Comparison of ENCODE assay signal across 9 cellular contexts in genomic region chr22:20258584-20259335, GRCh38. TPM values are rescaled to one million over a fixed set of nuclear protein-coding genes. Genes with fewer than 3 reads are reported as not detected.
DNase-seq lines count a peak whose midpoint lies in the region; ATAC-seq and TF ChIP-seq lines count a peak whose summit lies in the region.
"Had no signal": no experiment of that assay in that cellular context is flagged by ENCODE, and none has a peak within 500 bp of the region (broad histone marks: within the 10 kb centered on the region; RNA-seq: fewer than 3 reads in every experiment).

No MANE protein-coding gene starts in this region.

- H3K9me3 ChIP-seq in AG04450 (ENCODE audit: control insufficient read depth, insufficient read depth, low read length) (no peaks in the 10 kb centered on the region; the same call in 1 of the 2 replicates), T-helper 17 cell (ENCODE audit: control insufficient read depth, low read length, poor library complexity, severe bottlenecking) (no peaks in the 10 kb centered on the region)

- intact Hi-C loops in Right ventricle myocardium inferior (cut with DNase I) = no loop called here

- H3K36me3 Mint-ChIP-seq in T-helper 17 cell (ENCODE audit: low read depth) = no peaks in the 10 kb centered on the region

- ATAC-seq in T-helper 17 cell (no peak), GM21528 (IDR thresholded peaks at IDR 0.05; ENCODE audit: low FRiP score, unreplicated experiment) (no peak), Right ventricle myocardium inferior (no peak)

- H3K4me3 ChIP-seq in AG04450 (ENCODE audit: low read depth, low read length) (no peak overlapping the region), GM12865 (ENCODE audit: low read depth, low read length) (no peak overlapping the region), fibroblast of pulmonary artery (replicated peaks; ENCODE audit: low read depth, low read length) (no peak overlapping the region)

- POLR2A ChIA-PET in AG04450 (lab: Yijun Ruan, JAX) = no interaction called here

- H3K4me1 Mint-ChIP-seq in T-helper 17 cell = peaks cover 9% of the 10 kb centered on the region

- CTCF ChIA-PET in AG04450 (lab: Charles Lee) = interaction anchor here (0.5 kb wide), 1 partner anchor 30 kb away, joined by 4 read pairs; no protein-coding TSS in a partner anchor

- H3K4me3 Mint-ChIP-seq in T-helper 17 cell = no peak overlapping the region

- H3K27ac Mint-ChIP-seq in T-helper 17 cell = peak overlapping the region; percentile 37

- H3K27me3 ChIP-seq in AG04450 (ENCODE audit: control insufficient read depth, insufficient read depth, low read length) = peaks cover 12% of the 10 kb centered on the region

- DNase-seq in AG04450 (ENCODE audit: low read depth, low spot score) (no peak), GM12865 (ENCODE audit: low read depth) (peak; percentile 31), T-helper 17 cell (no peak), fibroblast of pulmonary artery (ENCODE audit: low read depth) (no peak), KG1 (lab: John Stamatoyannopoulos, UW) (no peak), Right ventricle myocardium inferior (ENCODE audit: missing footprints) (no peak), NCI-H2171 (lab: John Stamatoyannopoulos, UW) (no peak)
- DNase-seq: NCI-H187 treated with DMSO at 0.1 percent for 48 hours had no signal

- peak; percentile 19; the same call in 1 of the 2 replicates for TF ChIP-seq CTCF in AG04450 (IDR thresholded peaks at IDR 0.05; ENCODE audit: low read depth, low read length)
- TF ChIP-seq CTCF in GM12865 (IDR thresholded peaks at IDR 0.05; ENCODE audit: insufficient read depth, low read depth, low read length, missing control alignments) = peak; percentile 56
- TF ChIP-seq CTCF in fibroblast of pulmonary artery (IDR thresholded peaks at IDR 0.05; ENCODE audit: low read length, missing control alignments) = peak; percentile 13

- H3K27ac ChIP-seq in AG04450 (ENCODE audit: low read depth, low read length) = no peak overlapping the region

- H3K27me3 Mint-ChIP-seq in T-helper 17 cell = no peaks in the 10 kb centered on the region

RNA-seq across cellular contexts. Expression of gene RTN4R, which starts 9.4 kb away (rescaled TPM):
- 0.16 and 0.38 TPM in 2 replicates for polyA plus RNA-seq in AG04450 (2011; rRNA removed)
- polyA minus RNA-seq in AG04450 (2011; rRNA and poly(A)+ RNA removed) = 0.23 and 0.26 TPM in 2 replicates
- total RNA-seq in T-helper 17 cell (1 to 10 TPM in 1 of 2 donors, under 1 TPM in 1; 0.68 to 2.1 TPM), Right ventricle myocardium inferior (1.2 TPM)
